ENCODE assay signal across 31 cellular contexts in genomic region chr16:69302301-69302700, GRCh38. TPM values are rescaled to one million over a fixed set of nuclear protein-coding genes. Genes with fewer than 3 reads are reported as not detected.
"Had no signal": no experiment of that assay in that cellular context is flagged by ENCODE, and none has a peak within 500 bp of the region (broad histone marks: within the 10 kb centered on the region; RNA-seq: fewer than 3 reads in every experiment).

No MANE protein-coding gene starts in this region.

- H3K27ac Mint-ChIP-seq: activated CD8-positive, alpha-beta T cell treated with anti-CD3 and anti-CD28 coated beads, Interleukin-2, amount 10 ng/mL, durations not matched to agents 7 days and 5 days; activated naive CD4-positive, alpha-beta T cell treated with anti-CD3 and anti-CD28 coated beads, Interleukin-2, amount 50 U/mL, for 24 hours; activated naive CD8-positive, alpha-beta T cell treated with anti-CD3 and anti-CD28 coated beads, Interleukin-2, amount 50 U/mL, for 24 hours; T-helper 17 cell; WTC11 had no signal

- H3K4me3 Mint-ChIP-seq: activated CD8-positive, alpha-beta T cell treated with anti-CD3 and anti-CD28 coated beads, Interleukin-2, amount 10 ng/mL, durations not matched to agents 7 days and 5 days; activated naive CD4-positive, alpha-beta T cell treated with anti-CD3 and anti-CD28 coated beads, Interleukin-2, amount 50 U/mL, for 24 hours; activated naive CD8-positive, alpha-beta T cell treated with anti-CD3 and anti-CD28 coated beads, Interleukin-2, amount 50 U/mL, for 24 hours; central memory CD8-positive, alpha-beta T cell; T-helper 17 cell; WTC11 had no signal

- DNase-seq: activated CD4-positive, alpha-beta T cell treated with anti-CD3 and anti-CD28 coated beads for 48 hours; activated CD4-positive, alpha-beta T cell treated with anti-CD3 and anti-CD28 coated beads, Interleukin-2, amount 50 U/mL, for 4 hours; activated CD4-positive, CD25-positive, alpha-beta regulatory T cell treated with anti-CD3 and anti-CD28 coated beads, Interleukin-2, amount 50 U/mL, for 72 hours; activated CD8-positive, alpha-beta memory T cell treated with anti-CD3 and anti-CD28 coated beads, Interleukin-2, amount 50 U/mL, for 48 hours; activated CD8-positive, alpha-beta T cell treated with anti-CD3 and anti-CD28 coated beads, Interleukin-2, amount 10 ng/mL, durations not matched to agents 7 days and 5 days; activated naive CD8-positive, alpha-beta T cell treated with anti-CD3 and anti-CD28 coated beads, Interleukin-2, amount 50 U/mL, for 24 hours; activated T-cell treated with anti-CD3 and anti-CD28 coated beads, Interleukin-2, amount 50 U/mL, for 1 hour; amniotic stem cell; body of pancreas; KG1; NCI-H1092; NCI-H1417; NCI-H1930; NCI-H2171; NCI-H345; NCI-H510A; NCI-H526 treated with DMSO at 0.1 percent for 48 hours; NCI-H82; OCI-M1; RPMI8226; T-helper 17 cell; T-helper 9 cell had no signal

- H3K27me3 ChIP-seq: ascending aorta, body of pancreas had no signal

- H3K27ac ChIP-seq: ascending aorta, body of pancreas, SK-N-MC had no signal

- H3K4me3 ChIP-seq: ascending aorta, body of pancreas, SK-N-MC had no signal

- H3K9me3 ChIP-seq: ascending aorta, body of pancreas had no signal

- ATAC-seq: activated CD8-positive, alpha-beta T cell treated with anti-CD3 and anti-CD28 coated beads, Interleukin-2, amount 10 ng/mL, durations not matched to agents 7 days and 5 days; activated naive CD8-positive, alpha-beta T cell treated with anti-CD3 and anti-CD28 coated beads, Interleukin-2, amount 50 U/mL, for 24 hours; body of pancreas; Panc1; Right ventricle myocardium inferior; T-helper 17 cell; WTC11 had no signal

- H3K4me1 ChIP-seq: ascending aorta, body of pancreas had no signal

- H3K9me3 Mint-ChIP-seq: activated naive CD4-positive, alpha-beta T cell treated with anti-CD3 and anti-CD28 coated beads, Interleukin-2, amount 50 U/mL, for 24 hours; activated naive CD8-positive, alpha-beta T cell treated with anti-CD3 and anti-CD28 coated beads, Interleukin-2, amount 50 U/mL, for 24 hours; central memory CD8-positive, alpha-beta T cell; WTC11 had no signal

- H3K27me3 Mint-ChIP-seq: activated naive CD4-positive, alpha-beta T cell treated with anti-CD3 and anti-CD28 coated beads, Interleukin-2, amount 50 U/mL, for 24 hours; activated naive CD8-positive, alpha-beta T cell treated with anti-CD3 and anti-CD28 coated beads, Interleukin-2, amount 50 U/mL, for 24 hours; central memory CD8-positive, alpha-beta T cell; T-helper 17 cell had no signal

- H3K4me1 Mint-ChIP-seq: activated naive CD4-positive, alpha-beta T cell treated with anti-CD3 and anti-CD28 coated beads, Interleukin-2, amount 50 U/mL, for 24 hours; activated naive CD8-positive, alpha-beta T cell treated with anti-CD3 and anti-CD28 coated beads, Interleukin-2, amount 50 U/mL, for 24 hours; central memory CD8-positive, alpha-beta T cell; WTC11 had no signal

RNA-seq across cellular contexts. Expression of gene TMED6, which starts 49.3 kb away (rescaled TPM):
- total RNA-seq: ascending aorta, LHCN-M2, M059J, Right ventricle myocardium inferior had no signal
